In genomic region chr6:92180090-92180489, GRCh38 we compare ENCODE assay signal across 24 cellular contexts.
"Had no signal": no experiment of that assay in that cellular context is flagged by ENCODE, and none has a peak within 500 bp of the region (broad histone marks: within the 10 kb centered on the region; RNA-seq: fewer than 3 reads in every experiment).

No MANE protein-coding gene starts in this region.

- H3K36me3 ChIP-seq: lower lobe of right lung, neutrophil, pancreas, right atrium auricular region, sigmoid colon, tibial artery had no signal

- H3K27me3 ChIP-seq: neutrophil, pancreas, right atrium auricular region, sigmoid colon, testis, tibial artery had no signal

- H3K27ac Mint-ChIP-seq: effector memory CD8-positive, alpha-beta T cell; immature natural killer cell; natural killer cell treated with Interleukin-12 subunit alpha and Interleukin-12 subunit beta and Interleukin-15 and Interleukin-18, amount 100 ng/mL, for 72 hours; progenitor cell of endocrine pancreas; stimulated activated memory B cell treated with anti-CD40 and anti-IgM and Interleukin-4, amounts not matched to agents 10 μg/mL and 1 μg/mL and 100 μg/mL, for 72 hours; type B pancreatic cell had no signal

- H3K9me3 ChIP-seq: lower lobe of right lung, neutrophil, pancreas, right atrium auricular region, sigmoid colon, testis, tibial artery had no signal

- H3K4me1 ChIP-seq: lower lobe of right lung, pancreas, right atrium auricular region, sigmoid colon, testis, tibial artery had no signal

- H3K4me3 ChIP-seq: lower lobe of right lung, pancreas, right atrium auricular region, sigmoid colon, testis, tibial artery had no signal

- H3K27me3 Mint-ChIP-seq: effector memory CD8-positive, alpha-beta T cell; natural killer cell treated with Interleukin-12 subunit alpha and Interleukin-12 subunit beta and Interleukin-15 and Interleukin-18, amount 100 ng/mL, for 72 hours; progenitor cell of endocrine pancreas; stimulated activated memory B cell treated with anti-CD40 and anti-IgM and Interleukin-4, amounts not matched to agents 10 μg/mL and 1 μg/mL and 100 μg/mL, for 72 hours; type B pancreatic cell had no signal

- H3K4me1 Mint-ChIP-seq: immature natural killer cell; stimulated activated memory B cell treated with anti-CD40 and anti-IgM and Interleukin-4, amounts not matched to agents 10 μg/mL and 1 μg/mL and 100 μg/mL, for 72 hours had no signal

- H3K36me3 Mint-ChIP-seq: immature natural killer cell; stimulated activated memory B cell treated with anti-CD40 and anti-IgM and Interleukin-4, amounts not matched to agents 10 μg/mL and 1 μg/mL and 100 μg/mL, for 72 hours; type B pancreatic cell had no signal

- ATAC-seq: effector memory CD8-positive, alpha-beta T cell; left colon; left ventricle myocardium superior; lower lobe of right lung; natural killer cell treated with Interleukin-12 subunit alpha and Interleukin-12 subunit beta and Interleukin-15 and Interleukin-18, amount 100 ng/mL, for 72 hours; pancreas; stimulated activated memory B cell treated with anti-CD40 and anti-IgM and Interleukin-4, amounts not matched to agents 10 μg/mL and 1 μg/mL and 100 μg/mL, for 72 hours; stimulated activated naive CD8-positive, alpha-beta T cell treated with anti-CD3 and anti-CD28 coated beads, Interleukin-15, Interleukin-2, amounts not matched to agents 100 U/mL and 50 U/mL, for 24 hours had no signal

- H3K9me3 Mint-ChIP-seq: neural crest cell, type B pancreatic cell had no signal

- DNase-seq: cortex of kidney; effector memory CD8-positive, alpha-beta T cell; hypothalamus; immature natural killer cell; islet precursor cell; kidney glomerular epithelial cell; left colon; left ventricle myocardium superior; lower lobe of right lung; pancreas; sigmoid colon; stimulated activated CD4-positive, alpha-beta T cell treated with anti-CD3 and anti-CD28 coated beads, Interleukin-2, amount 100 ng/mL, for 24 hours; stimulated activated CD4-positive, alpha-beta T cell treated with anti-CD3 and anti-CD28 coated beads, Interleukin-4, amount 100 ng/mL, for 4 hours; stimulated activated naive CD8-positive, alpha-beta T cell treated with anti-CD3 and anti-CD28 coated beads, Interleukin-15, Interleukin-2, amounts not matched to agents 100 U/mL and 50 U/mL, for 24 hours; substantia nigra; testis; tibial artery had no signal

- H3K4me3 Mint-ChIP-seq: effector memory CD8-positive, alpha-beta T cell; immature natural killer cell; natural killer cell treated with Interleukin-12 subunit alpha and Interleukin-12 subunit beta and Interleukin-15 and Interleukin-18, amount 100 ng/mL, for 72 hours; neural crest cell; stimulated activated memory B cell treated with anti-CD40 and anti-IgM and Interleukin-4, amounts not matched to agents 10 μg/mL and 1 μg/mL and 100 μg/mL, for 72 hours; type B pancreatic cell had no signal

- H3K27ac ChIP-seq: lower lobe of right lung, neutrophil, pancreas, right atrium auricular region, sigmoid colon, testis, tibial artery had no signal
